Comparison of ENCODE assay signal across 23 cellular contexts in genomic region chr6:12654526-12654925, GRCh38.
"Had no signal": no experiment of that assay in that cellular context is flagged by ENCODE, and none has a peak within 500 bp of the region (broad histone marks: within the 10 kb centered on the region; RNA-seq: fewer than 3 reads in every experiment).

No MANE protein-coding gene starts in this region.

- H3K27me3 Mint-ChIP-seq: activated CD4-positive, alpha-beta memory T cell treated with anti-CD3 and anti-CD28 coated beads, Interleukin-2, amount 10 ng/mL, durations not matched to agents 7 days and 5 days; activated T-cell treated with anti-CD3 and anti-CD28 coated beads, Interleukin-2, amount 50 U/mL, for 24 hours had no signal

- ATAC-seq: activated naive CD4-positive, alpha-beta T cell treated with anti-CD3 and anti-CD28 coated beads, Interleukin-2, amount 50 U/mL, for 72 hours; body of pancreas; Right ventricle myocardium inferior had no signal

- H3K27ac Mint-ChIP-seq: activated CD4-positive, alpha-beta memory T cell treated with anti-CD3 and anti-CD28 coated beads, Interleukin-2, amount 10 ng/mL, durations not matched to agents 7 days and 5 days; activated naive CD4-positive, alpha-beta T cell treated with anti-CD3 and anti-CD28 coated beads for 36 hours; activated naive CD4-positive, alpha-beta T cell treated with anti-CD3 and anti-CD28 coated beads, Interleukin-2, amount 50 U/mL, for 72 hours; activated T-cell treated with anti-CD3 and anti-CD28 coated beads, Interleukin-2, amount 50 U/mL, for 24 hours; activated T-helper 2 cell treated with anti-CD3 and anti-CD28 coated beads, Interferon-gamma antibody, Interleukin-2, Interleukin-4, amounts not matched to agents 10 μg/mL and 5 μg/mL and 100 μg/mL, durations not matched to agents 14 hours and 24 hours and 36 hours had no signal

- DNase-seq: activated CD4-positive, alpha-beta memory T cell treated with anti-CD3 and anti-CD28 coated beads, Interleukin-2, amount 10 ng/mL, durations not matched to agents 7 days and 5 days; activated CD4-positive, alpha-beta T cell treated with anti-CD3 and anti-CD28 coated beads for 1 hour; activated CD4-positive, alpha-beta T cell treated with anti-CD3 and anti-CD28 coated beads for 48 hours; activated CD4-positive, CD25-positive, alpha-beta regulatory T cell; activated gamma-delta T cell treated with Interleukin-2 at 50 U/mL for 16 hours; activated naive CD4-positive, alpha-beta T cell treated with anti-CD3 and anti-CD28 coated beads for 36 hours; activated T-cell treated with anti-CD3 and anti-CD28 coated beads, Interleukin-2, amount 50 U/mL, for 24 hours; adrenal gland; body of pancreas; caudate nucleus; NCI-H1105; NCI-H1417 treated with DMSO at 0.1 percent for 48 hours; NCI-H1694; NCI-H1930; NCI-H2081 treated with DMSO at 0.1 percent for 48 hours; NCI-H345; NCI-H524 treated with DMSO at 0.1 percent for 48 hours; SIG-M5; T1000; WERI-Rb-1 had no signal

- H3K9me3 Mint-ChIP-seq: activated CD4-positive, alpha-beta memory T cell treated with anti-CD3 and anti-CD28 coated beads, Interleukin-2, amount 10 ng/mL, durations not matched to agents 7 days and 5 days; activated naive CD4-positive, alpha-beta T cell treated with anti-CD3 and anti-CD28 coated beads for 36 hours; activated naive CD4-positive, alpha-beta T cell treated with anti-CD3 and anti-CD28 coated beads, Interleukin-2, amount 50 U/mL, for 72 hours; activated T-helper 2 cell treated with anti-CD3 and anti-CD28 coated beads, Interferon-gamma antibody, Interleukin-2, Interleukin-4, amounts not matched to agents 10 μg/mL and 5 μg/mL and 100 μg/mL, durations not matched to agents 14 hours and 24 hours and 36 hours had no signal

- H3K36me3 Mint-ChIP-seq: activated naive CD4-positive, alpha-beta T cell treated with anti-CD3 and anti-CD28 coated beads, Interleukin-2, amount 50 U/mL, for 72 hours had no signal

- H3K4me3 Mint-ChIP-seq: activated CD4-positive, alpha-beta memory T cell treated with anti-CD3 and anti-CD28 coated beads, Interleukin-2, amount 10 ng/mL, durations not matched to agents 7 days and 5 days; activated naive CD4-positive, alpha-beta T cell treated with anti-CD3 and anti-CD28 coated beads for 36 hours; activated T-cell treated with anti-CD3 and anti-CD28 coated beads, Interleukin-2, amount 50 U/mL, for 24 hours had no signal
